20 cellular contexts compared by ENCODE assay signal in genomic region chr2:224328798-224329197, GRCh38.
"Had no signal": no experiment of that assay in that cellular context is flagged by ENCODE, and none has a peak within 500 bp of the region (broad histone marks: within the 10 kb centered on the region; RNA-seq: fewer than 3 reads in every experiment).

No MANE protein-coding gene starts in this region.

- H3K4me2 ChIP-seq: hepatocyte had no signal

- H3K27me3 ChIP-seq: colonic mucosa, esophagus muscularis mucosa, gastroesophageal sphincter, left lung had no signal

- H3K9me3 ChIP-seq: colonic mucosa, esophagus muscularis mucosa, gastroesophageal sphincter, heart left ventricle, left lung, lower lobe of right lung, mucosa of descending colon had no signal

- H3K4me1 ChIP-seq: colonic mucosa, foreskin keratinocyte, gastroesophageal sphincter, heart left ventricle, left lung, lower lobe of right lung had no signal

- DNase-seq: colonic mucosa; cortex of kidney; effector CD8-positive, alpha-beta T cell; effector memory CD8-positive, alpha-beta T cell; endodermal cell; foreskin keratinocyte; heart left ventricle; hypothalamus; immature natural killer cell; left cardiac atrium; left lung; left ventricle myocardium superior; lower lobe of right lung; mesenchymal stem cell; midbrain; mucosa of descending colon; naive B cell had no signal

- H3K79me2 ChIP-seq: hepatocyte had no signal

- H3K27ac ChIP-seq: colonic mucosa, esophagus muscularis mucosa, foreskin keratinocyte, gastroesophageal sphincter, heart left ventricle, hepatocyte, left lung, lower lobe of right lung had no signal

- H3K36me3 ChIP-seq: colonic mucosa, esophagus muscularis mucosa, gastroesophageal sphincter, heart left ventricle, left lung, lower lobe of right lung had no signal

- H3K4me3 ChIP-seq: colonic mucosa, esophagus muscularis mucosa, gastroesophageal sphincter, heart left ventricle, hepatocyte, left lung, lower lobe of right lung, mucosa of descending colon had no signal

- H2AFZ ChIP-seq: hepatocyte had no signal
